ENCODE assay signal across 9 cellular contexts in genomic region chr17:41738077-41738800, GRCh38. TPM values are rescaled to one million over a fixed set of nuclear protein-coding genes. Genes with fewer than 3 reads are reported as not detected.
DNase-seq lines count a peak whose midpoint lies in the region; ATAC-seq, FAIRE-seq and TF ChIP-seq lines count a peak whose summit lies in the region.
"Had no signal": no experiment of that assay in that cellular context is flagged by ENCODE, and none has a peak within 500 bp of the region (broad histone marks: within the 10 kb centered on the region; RNA-seq: fewer than 3 reads in every experiment).

No MANE protein-coding gene starts in this region.

- ATAC-seq in WTC11 (peak; percentile 71), HG03457 (IDR thresholded peaks at IDR 0.05; ENCODE audit: unreplicated experiment) (no peak)

- dilution Hi-C loops in mammary epithelial cell (cut with HindIII; ENCODE audit: low sequenced_read_pairs) (no loop called here), keratinocyte (cut with MboI; ENCODE audit: extremely low pct_ligation_motif_present, low sequenced_read_pairs) (no loop called here)

- CTCF ChIA-PET in WTC11 (lab: Charles Lee) (interaction anchor here (0.5 to 3.9 kb wide), 28 partner anchors 10 to 282 kb away, joined by 3 to 37 read pairs (median 4); partner anchors contain the start of genes FKBP10, JUP, KLHL10 and KLHL11), mammary epithelial cell (lab: Charles Lee; ENCODE audit: low non-redundant PET) (no interaction called here)

- TF ChIP-seq CTCF in HFFc6 (IDR thresholded peaks at IDR 0.05) (peak; percentile 99), WTC11 (IDR thresholded peaks at IDR 0.05) (peak; percentile 98), mammary epithelial cell (conservative IDR thresholded peaks at IDR 0.05 in 1 of 2, IDR thresholded peaks at IDR 0.05 in 1 of 2; ENCODE audit: extremely low read depth in 1 of 2, insufficient read depth in 1 of 2, low read depth in 1 of 2, low read length in 2 of 2) (peak; percentile 94 to 96), keratinocyte (optimal IDR thresholded peaks at IDR 0.05 in 1 of 3, IDR thresholded peaks at IDR 0.05 in 1 of 3, conservative IDR thresholded peaks at IDR 0.05 in 1 of 3; ENCODE audit: extremely low read depth in 1 of 3, insufficient read depth in 2 of 3, low read length in 3 of 3) (peak; percentile 97 to 99 (median 99))

- H3K79me2 ChIP-seq in mammary epithelial cell (ENCODE audit: insufficient read depth, low read length) (no peaks in the 10 kb centered on the region), keratinocyte (ENCODE audit: control insufficient read depth, insufficient read depth, low read length) (no peaks in the 10 kb centered on the region)

- peak overlapping the region; percentile 81 for H3K27ac ChIP-seq in mammary epithelial cell (ENCODE audit: insufficient read depth, low read depth, low read length)
- H3K27ac ChIP-seq in keratinocyte (ENCODE audit: control insufficient read depth, insufficient read depth, low read length), result peak overlapping the region; percentile 77

- H3K9me1 ChIP-seq in keratinocyte (ENCODE audit: control insufficient read depth, extremely low read depth, insufficient read depth, low read length), result peaks cover 6% of the 10 kb centered on the region

- H3K36me3 ChIP-seq in mammary epithelial cell (ENCODE audit: insufficient read depth, low read length) (no peaks in the 10 kb centered on the region), keratinocyte (ENCODE audit: control insufficient read depth in 2 of 2, extremely low read depth in 1 of 2, insufficient read depth in 2 of 2, low read length in 2 of 2) (no peaks in the 10 kb centered on the region)

- POLR2A ChIA-PET in WTC11 (lab: Charles Lee), result interaction anchor here (0.5 to 1.4 kb wide), 4 partner anchors 47 to 125 kb away, joined by 3 to 4 read pairs (median 3); partner anchors contain the start of genes EIF1 and JUP

- H3K27ac Mint-ChIP-seq in HFFc6, result peak overlapping the region; percentile 61; the same call in 1 of the 2 replicates
- H3K27ac Mint-ChIP-seq in WTC11, result peak overlapping the region; percentile 82
- H3K27ac Mint-ChIP-seq: dendritic cell treated with granulocyte-macrophage colony-stimulating factor and Interleukin-4, amounts not matched to agents 40 ng/mL and 50 ng/mL, for 4 days had no signal

- intact Hi-C loops in mammary epithelial cell (cut with micrococcal nuclease), result loop anchor here (1.0 to 5.0 kb wide), 9 partner anchors 35 to 374 kb away; partner anchors contain the start of genes DHX58, DNAJC7, KLHL11 and P3H4

- 7% methylated on average over 6 of the region's 10 CpGs for WGBS in mammary epithelial cell (ENCODE audit: low coverage, missing lambda C conversion rate)

- peak; percentile 88 for DNase-seq in COLO829 (ENCODE audit: low spot score)
- DNase-seq in HFFc6, result peak; percentile 54
- DNase-seq in NCI-H2227 (lab: John Stamatoyannopoulos, UW; ENCODE audit: unreplicated experiment), result peak; percentile 89
- peak; percentile 91 for DNase-seq in WTC11 (ENCODE audit: low spot score)
- DNase-seq in mammary epithelial cell, result peak; percentile 65
- no peak for DNase-seq in keratinocyte (ENCODE audit: low read depth, low spot score)
- peak; percentile 62 to 73 for DNase-seq in stimulated activated CD4-positive, alpha-beta T cell treated with anti-CD3 and anti-CD28 coated beads, Interleukin-15, amount 100 ng/mL, for 48 hours (ENCODE audit: low read depth in 2 of 2)

- no TSS peak for BruUV-seq in mammary epithelial cell (replicated peaks; lab: Mats Ljungman, UMichigan)

- peaks cover 19% of the 10 kb centered on the region for H3K4me1 Mint-ChIP-seq in HFFc6 (ENCODE audit: low read depth)
- H3K4me1 Mint-ChIP-seq in WTC11, result peaks cover 22% of the 10 kb centered on the region

- H3K4me3 Mint-ChIP-seq in HFFc6 (no peak overlapping the region), WTC11 (no peak overlapping the region)
- H3K4me3 Mint-ChIP-seq: dendritic cell treated with granulocyte-macrophage colony-stimulating factor and Interleukin-4, amounts not matched to agents 40 ng/mL and 50 ng/mL, for 4 days had no signal

- H3K27me3 ChIP-seq in mammary epithelial cell (ENCODE audit: insufficient read depth, low read length) (no peaks in the 10 kb centered on the region), keratinocyte (ENCODE audit: control insufficient read depth, extremely low read depth, insufficient read depth, low read length) (peaks cover 27% of the 10 kb centered on the region)

- H3K9ac ChIP-seq in mammary epithelial cell (ENCODE audit: insufficient read depth, low read length) (peak overlapping the region; percentile 68), keratinocyte (ENCODE audit: control insufficient read depth, extremely low read depth, insufficient read depth, low read length) (peak overlapping the region; percentile 86)

- H3K4me1 ChIP-seq in mammary epithelial cell (ENCODE audit: insufficient read depth, low read length), result peaks cover 38% of the 10 kb centered on the region
- H3K4me1 ChIP-seq in keratinocyte (ENCODE audit: control insufficient read depth, extremely low read depth, insufficient read depth, low read length), result peaks cover 52% of the 10 kb centered on the region

- H2AFZ ChIP-seq in mammary epithelial cell (ENCODE audit: low read depth, low read length) (peak overlapping the region; percentile 80), keratinocyte (ENCODE audit: control insufficient read depth, low read length) (peak overlapping the region; percentile 79)

- H3K9me3 Mint-ChIP-seq in HFFc6 (no peaks in the 10 kb centered on the region), WTC11 (no peaks in the 10 kb centered on the region)
- H3K9me3 Mint-ChIP-seq: dendritic cell treated with granulocyte-macrophage colony-stimulating factor and Interleukin-4, amounts not matched to agents 40 ng/mL and 50 ng/mL, for 4 days had no signal

- peaks cover 31% of the 10 kb centered on the region for H3K27me3 Mint-ChIP-seq in HFFc6 (ENCODE audit: insufficient read depth)
- peaks cover 47% of the 10 kb centered on the region for H3K27me3 Mint-ChIP-seq in WTC11 (ENCODE audit: low read depth)

- H4K20me1 ChIP-seq in mammary epithelial cell (ENCODE audit: insufficient read depth, low read length) (no peaks in the 10 kb centered on the region), keratinocyte (ENCODE audit: control insufficient read depth, extremely low read depth, insufficient read depth, low read length) (no peaks in the 10 kb centered on the region)

- in situ Hi-C loops in mammary epithelial cell (cut with MboI; ENCODE audit: low sequenced_read_pairs in 2 of 2), result loop anchor here in 1 of 2 donors (5.0 to 25.0 kb wide), 2 partner anchors 64 to 374 kb away; partner anchors contain the start of genes DHX58, HSPB9 and KAT2A

- H3K9me3 ChIP-seq in mammary epithelial cell (replicated peaks; ENCODE audit: insufficient read depth, low read length) (no peaks in the 10 kb centered on the region), keratinocyte (ENCODE audit: control insufficient read depth, low read depth, low read length) (no peaks in the 10 kb centered on the region)

- no peaks in the 10 kb centered on the region for H3K36me3 Mint-ChIP-seq in HFFc6 (ENCODE audit: low read depth)
- H3K36me3 Mint-ChIP-seq in WTC11, result no peaks in the 10 kb centered on the region

- H3K4me3 ChIP-seq in mammary epithelial cell (replicated peaks in 1 of 3; ENCODE audit: insufficient read depth in 1 of 3, low read depth in 2 of 3, low read length in 3 of 3) (no peak overlapping the region), keratinocyte (ENCODE audit: control insufficient read depth in 2 of 3, extremely low read depth in 1 of 3, insufficient read depth in 2 of 3, low read depth in 1 of 3, low read length in 3 of 3) (no peak overlapping the region)

- H3K4me2 ChIP-seq in mammary epithelial cell (ENCODE audit: insufficient read depth, low read depth, low read length) (no peak overlapping the region), keratinocyte (ENCODE audit: control insufficient read depth, extremely low read depth, insufficient read depth, low read depth, low read length) (peak overlapping the region; percentile 10)

- peak; percentile 74 for FAIRE-seq in keratinocyte (lab: Jason Lieb, UNC)

RNA-seq across cellular contexts. Expression of gene HAP1, which starts 3.8 kb away (rescaled TPM):
- under 1 TPM in 2 of 6 experiments, not detected in 4; 0.09 to 0.12 TPM for total RNA-seq in HFFc6 (2021; fragmentation: NEBNext Ultra II Directional; extraction: Animal tissue kit (Norgen Biotek cat#: 25700))
- 4.4 to 5.0 TPM (median 4.4 TPM) in 3 replicates for total RNA-seq in WTC11 (2021)
- total RNA-seq in mammary epithelial cell, result 1 to 10 TPM; 2.2 to 3.7 TPM
- 0.70 TPM for polyA plus RNA-seq in mammary epithelial cell
- 0.72 TPM for polyA minus RNA-seq in mammary epithelial cell
- 0.95 to 2.3 TPM (median 1.6 TPM) in 3 replicates for polyA plus RNA-seq in keratinocyte
- 5.9 TPM for polyA plus RNA-seq in keratinocyte (2011; ENCODE audit: low read depth)
- 0.95 and 1.3 TPM in 2 replicates for polyA plus RNA-seq in keratinocyte (2011; cell fraction: cytosol; rRNA removed)
- 11.3 and 11.7 TPM in 2 replicates for polyA plus RNA-seq in keratinocyte (2011; cell fraction: nucleus; rRNA removed)
- 1.2 and 8.8 TPM in 2 replicates for polyA plus RNA-seq in keratinocyte (2012; ENCODE audit: low replicate concordance)
- 0.66 to 1.2 TPM (median 0.80 TPM) in 3 replicates for polyA minus RNA-seq in keratinocyte
- polyA minus RNA-seq in keratinocyte (2011; cell fraction: cytosol; rRNA and poly(A)+ RNA removed), result not detected
- polyA minus RNA-seq in keratinocyte (2011; cell fraction: nucleus; rRNA and poly(A)+ RNA removed), result 1.3 and 1.8 TPM in 2 replicates

RNA-seq across cellular contexts. Expression of gene GAST, which starts 26.1 kb away (rescaled TPM):
- total RNA-seq in HFFc6 (2021; fragmentation: NEBNext Ultra II Directional; extraction: Animal tissue kit (Norgen Biotek cat#: 25700)), result not detected
- total RNA-seq in WTC11 (2021) (not detected in 3 replicates), mammary epithelial cell (1 to 10 TPM in 1 of 2 donors, under 1 TPM in 1; 0.67 to 2.0 TPM)
- polyA plus RNA-seq in mammary epithelial cell (0.94 TPM), keratinocyte (0.40 to 4.8 TPM (median 0.87 TPM) in 3 replicates)
- polyA minus RNA-seq in mammary epithelial cell (7.5 TPM), keratinocyte (0.76 TPM in 1 of 3 replicates, not detected in the others)
- polyA plus RNA-seq in keratinocyte (2011; ENCODE audit: low read depth), result 4.0 TPM
- 2.4 and 3.9 TPM in 2 replicates for polyA plus RNA-seq in keratinocyte (2011; cell fraction: cytosol; rRNA removed)
- 1.4 and 2.1 TPM in 2 replicates for polyA plus RNA-seq in keratinocyte (2011; cell fraction: nucleus; rRNA removed)
- polyA plus RNA-seq in keratinocyte (2012; ENCODE audit: low replicate concordance), result 2.0 and 15.0 TPM in 2 replicates
- not detected for polyA minus RNA-seq in keratinocyte (2011; cell fraction: cytosol; rRNA and poly(A)+ RNA removed)
- not detected in 2 replicates for polyA minus RNA-seq in keratinocyte (2011; cell fraction: nucleus; rRNA and poly(A)+ RNA removed)

RNA-seq across cellular contexts. Expression of gene JUP, which starts 48.3 kb away (rescaled TPM):
- 1 to 10 TPM; 1.5 to 9.1 (median 1.9) TPM for total RNA-seq in HFFc6 (2021; fragmentation: NEBNext Ultra II Directional; extraction: Animal tissue kit (Norgen Biotek cat#: 25700))
- total RNA-seq in WTC11 (2021) (93.5 to 103 TPM (median 100 TPM) in 3 replicates), mammary epithelial cell (100 to 1,000 TPM; 444 to 578 TPM)
- polyA plus RNA-seq in mammary epithelial cell (223 TPM), keratinocyte (152 to 261 TPM (median 192 TPM) in 3 replicates)
- polyA minus RNA-seq in mammary epithelial cell (582 TPM), keratinocyte (297 to 1,322 TPM (median 395 TPM) in 3 replicates)
- polyA plus RNA-seq in keratinocyte (2011; ENCODE audit: low read depth), result 318 TPM
- 272 and 540 TPM in 2 replicates for polyA plus RNA-seq in keratinocyte (2011; cell fraction: cytosol; rRNA removed)
- 428 and 649 TPM in 2 replicates for polyA plus RNA-seq in keratinocyte (2011; cell fraction: nucleus; rRNA removed)
- 597 and 1,055 TPM in 2 replicates for polyA plus RNA-seq in keratinocyte (2012; ENCODE audit: low replicate concordance)
- polyA minus RNA-seq in keratinocyte (2011; cell fraction: cytosol; rRNA and poly(A)+ RNA removed), result 688 TPM
- polyA minus RNA-seq in keratinocyte (2011; cell fraction: nucleus; rRNA and poly(A)+ RNA removed), result 540 and 556 TPM in 2 replicates

RNA-seq across cellular contexts. Expression of gene EIF1, which starts 49.6 kb away (rescaled TPM):
- total RNA-seq in HFFc6 (2021; fragmentation: NEBNext Ultra II Directional; extraction: Animal tissue kit (Norgen Biotek cat#: 25700)), result 100 to 1,000 TPM; 723 to 810 (median 781) TPM
- total RNA-seq in WTC11 (2021) (466 to 481 TPM (median 475 TPM) in 3 replicates), mammary epithelial cell (100 to 1,000 TPM in 1 of 2 donors, 10 to 100 TPM in 1; 78.9 to 981 TPM)
- polyA plus RNA-seq in mammary epithelial cell (108 TPM), keratinocyte (236 to 308 TPM (median 272 TPM) in 3 replicates)
- polyA minus RNA-seq in mammary epithelial cell (399 TPM), keratinocyte (71.7 to 141 TPM (median 108 TPM) in 3 replicates)
- polyA plus RNA-seq in keratinocyte (2011; ENCODE audit: low read depth), result 1,255 TPM
- 367 and 580 TPM in 2 replicates for polyA plus RNA-seq in keratinocyte (2011; cell fraction: cytosol; rRNA removed)
- polyA plus RNA-seq in keratinocyte (2011; cell fraction: nucleus; rRNA removed), result 378 and 447 TPM in 2 replicates
- 695 and 2,008 TPM in 2 replicates for polyA plus RNA-seq in keratinocyte (2012; ENCODE audit: low replicate concordance)
- polyA minus RNA-seq in keratinocyte (2011; cell fraction: cytosol; rRNA and poly(A)+ RNA removed), result 100 TPM
- 71.1 and 103 TPM in 2 replicates for polyA minus RNA-seq in keratinocyte (2011; cell fraction: nucleus; rRNA and poly(A)+ RNA removed)
